ENCODE assay signal across 14 cellular contexts in the genomic region with DNA sequence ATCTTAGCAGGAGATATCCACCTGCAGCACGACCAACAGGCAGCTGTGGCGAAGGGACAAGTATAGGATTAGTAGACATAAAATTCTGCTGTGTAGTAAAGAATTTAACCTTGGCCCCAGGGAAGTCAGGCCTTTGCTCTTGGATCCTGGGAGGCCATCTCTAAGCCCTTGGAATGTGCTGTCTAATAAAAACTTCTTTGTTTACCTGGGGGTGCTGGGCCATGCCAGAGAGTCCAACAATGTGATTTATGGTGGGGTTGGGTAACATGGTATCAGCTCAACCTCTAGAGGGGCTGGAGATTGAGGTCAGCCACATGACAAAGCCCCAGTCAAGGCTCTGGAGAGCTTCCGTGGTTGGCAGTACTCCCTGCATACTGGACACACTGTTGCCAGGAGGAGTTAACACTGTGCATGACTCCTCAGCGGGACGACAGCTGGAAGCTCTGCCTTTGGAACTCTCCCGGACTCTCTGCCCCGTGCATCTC. TPM values are rescaled to one million over a fixed set of nuclear protein-coding genes. Genes with fewer than 3 reads are reported as not detected.
DNase-seq lines count a peak whose midpoint lies in the region; ATAC-seq and TF ChIP-seq lines count a peak whose summit lies in the region.
"Had no signal": no experiment of that assay in that cellular context is flagged by ENCODE, and none has a peak within 500 bp of the region (broad histone marks: within the 10 kb centered on the region; RNA-seq: fewer than 3 reads in every experiment).

No MANE protein-coding gene starts in this region.

- H3K4me3 Mint-ChIP-seq in neural progenitor cell, result peak overlapping the region; percentile 53

- H3K9me3 Mint-ChIP-seq in neural progenitor cell, result no peaks in the 10 kb centered on the region

- H3F3A ChIP-seq in PC-3 (ENCODE audit: low read length, unreplicated experiment) (no peaks in the 10 kb centered on the region), neural progenitor cell (ENCODE audit: low read depth) (peaks cover 36% of the 10 kb centered on the region)

- H4K20me1 ChIP-seq in PC-3 (ENCODE audit: low read length) (no peaks in the 10 kb centered on the region), neural progenitor cell (ENCODE audit: low read depth) (no peaks in the 10 kb centered on the region)

- peaks cover 80% of the 10 kb centered on the region for H3K4me1 Mint-ChIP-seq in neural progenitor cell

- H3K27ac ChIP-seq in PC-3 (ENCODE audit: low read length), result no peak overlapping the region
- no peak overlapping the region for H3K27ac ChIP-seq in neural progenitor cell
- H3K27ac ChIP-seq: ascending aorta, tibial artery had no signal

- DNase-seq in AG08395 (ENCODE audit: low spot score) (peak; percentile 48), PC-3 (peak; percentile 3), globus pallidus (ENCODE audit: low spot score) (peak; percentile 47), neural progenitor cell (ENCODE audit: low spot score) (no peak), RPMI8226 (no peak), dermis blood vessel endothelial cell (no peak), SHP77 (lab: John Stamatoyannopoulos, UW) (no peak)
- no peak for DNase-seq in activated CD8-positive, alpha-beta memory T cell treated with anti-CD3 and anti-CD28 coated beads, Interleukin-2, amount 50 U/mL, for 4 hours
- DNase-seq: KBM-7; NK-92 treated with Interleukin-12 subunit alpha and Interleukin-12 subunit beta, amount 100 ng/mL, for 24 hours; stimulated activated CD4-positive, alpha-beta T cell treated with anti-CD3 and anti-CD28 coated beads, Interleukin-15, amount 100 ng/mL, for 24 hours had no signal

- no TSS peak for BruUV-seq in PC-3 (replicated peaks; lab: Mats Ljungman, UMichigan)

- H3K9me2 ChIP-seq in PC-3 (replicated peaks; ENCODE audit: low read length), result no peaks in the 10 kb centered on the region

- H3K4me3 ChIP-seq in PC-3 (ENCODE audit: low read length), result no peak overlapping the region
- H3K4me3 ChIP-seq in neural progenitor cell, result no peak overlapping the region
- H3K4me3 ChIP-seq: ascending aorta, tibial artery had no signal

- no peak overlapping the region for H3K9ac ChIP-seq in PC-3 (ENCODE audit: low read length)
- no peak overlapping the region for H3K9ac ChIP-seq in neural progenitor cell

- H3K27me3 ChIP-seq in PC-3 (ENCODE audit: low read length) (no peaks in the 10 kb centered on the region), neural progenitor cell (no peaks in the 10 kb centered on the region)
- H3K27me3 ChIP-seq: ascending aorta, tibial artery had no signal

- H3K4me2 ChIP-seq in PC-3 (ENCODE audit: low read length), result no peak overlapping the region
- no peak overlapping the region for H3K4me2 ChIP-seq in neural progenitor cell

- no peak overlapping the region for H2AFZ ChIP-seq in PC-3 (ENCODE audit: low read length)
- no peak overlapping the region for H2AFZ ChIP-seq in neural progenitor cell (replicated peaks)

- no peaks in the 10 kb centered on the region for H3K36me3 ChIP-seq in PC-3 (ENCODE audit: low read depth, low read length)
- no peaks in the 10 kb centered on the region for H3K36me3 ChIP-seq in neural progenitor cell

- TF ChIP-seq CTCF in PC-3 (conservative IDR thresholded peaks at IDR 0.05; ENCODE audit: low read depth, low read length) (no peak), neural progenitor cell (IDR thresholded peaks at IDR 0.05) (no peak)

- peaks cover 2% of the 10 kb centered on the region for H3K27me3 Mint-ChIP-seq in neural progenitor cell (ENCODE audit: insufficient read depth, low read depth)

- POLR2A ChIA-PET in PC-3 (lab: Charles Lee; ENCODE audit: unreplicated experiment), result no interaction called here

- no peaks in the 10 kb centered on the region for H3K79me2 ChIP-seq in PC-3 (ENCODE audit: low read length)
- no peaks in the 10 kb centered on the region for H3K79me2 ChIP-seq in neural progenitor cell (ENCODE audit: low read depth)

- peaks cover 12% of the 10 kb centered on the region for H3K4me1 ChIP-seq in PC-3 (ENCODE audit: insufficient read depth, low read length)
- H3K4me1 ChIP-seq in neural progenitor cell, result peaks cover 66% of the 10 kb centered on the region
- H3K4me1 ChIP-seq: ascending aorta, tibial artery had no signal

- peak; percentile 54; the same call in 1 of the 2 replicates for ATAC-seq in PC-3
- ATAC-seq: activated CD4-positive, CD25-positive, alpha-beta regulatory T cell treated with anti-CD3 and anti-CD28 coated beads, Interleukin-2, amount 50 U/mL, for 24 hours had no signal

- peaks cover 36% of the 10 kb centered on the region for H3K36me3 Mint-ChIP-seq in neural progenitor cell

- H3K27ac Mint-ChIP-seq in neural progenitor cell, result peak overlapping the region; percentile 80

- intact Hi-C loops in PC-3 (cut with micrococcal nuclease), result no loop called here

- CTCF ChIA-PET in PC-3 (lab: Charles Lee), result no interaction called here

- H3K9me3 ChIP-seq in PC-3 (ENCODE audit: low read length) (no peaks in the 10 kb centered on the region), neural progenitor cell (ENCODE audit: low read depth) (no peaks in the 10 kb centered on the region)
- H3K9me3 ChIP-seq: ascending aorta, tibial artery had no signal

RNA-seq across cellular contexts. Expression of gene HEG1, which starts 52.4 kb away (rescaled TPM):
- total RNA-seq in PC-3 (2014; rRNA removed), result 1.2 and 3.2 TPM in 2 replicates
- 11.4 and 16.4 TPM in 2 replicates for total RNA-seq in neural progenitor cell (ENCODE audit: low replicate concordance)
- 55.6 and 103 TPM in 2 replicates for total RNA-seq in dermis blood vessel endothelial cell

Comparison
In these comparisons a context has a peak if more than half of its experiments do, and no peak if none do; other contexts are left out.
1. DNase-seq: peak in AG08395 (single experiment), PC-3 (single experiment) and globus pallidus (single experiment); none in neural progenitor cell (single experiment), RPMI8226 (single experiment), dermis blood vessel endothelial cell (single experiment), SHP77 (0 of 2) and activated CD8-positive, alpha-beta memory T cell treated with anti-CD3 and anti-CD28 coated beads, Interleukin-2, amount 50 U/mL, for 4 hours (single experiment).